In genomic region chr12:81564237-81564636, GRCh38 we compare ENCODE assay signal across 34 cellular contexts.
"Had no signal": no experiment of that assay in that cellular context is flagged by ENCODE, and none has a peak within 500 bp of the region (broad histone marks: within the 10 kb centered on the region; RNA-seq: fewer than 3 reads in every experiment).

No MANE protein-coding gene starts in this region.

- H3K4me3 ChIP-seq: ascending aorta had no signal

- H3K27me3 ChIP-seq: ascending aorta had no signal

- H3K27ac Mint-ChIP-seq: activated CD4-positive, alpha-beta memory T cell treated with anti-CD3 and anti-CD28 coated beads, Interleukin-2, amount 10 ng/mL, durations not matched to agents 7 days and 5 days; activated CD4-positive, alpha-beta T cell treated with anti-CD3 and anti-CD28 coated beads for 36 hours; activated CD4-positive, alpha-beta T cell treated with anti-CD3 and anti-CD28 coated beads, Interleukin-2, amount 10 ng/mL, durations not matched to agents 7 days and 5 days; activated CD8-positive, alpha-beta memory T cell treated with anti-CD3 and anti-CD28 coated beads, Interleukin-2, amount 10 ng/mL, durations not matched to agents 7 days and 5 days; activated CD8-positive, alpha-beta T cell treated with anti-CD3 and anti-CD28 coated beads, Interleukin-2, amount 10 ng/mL, durations not matched to agents 7 days and 5 days; activated naive CD4-positive, alpha-beta T cell treated with anti-CD3 and anti-CD28 coated beads, Interleukin-2, amount 10 ng/mL, durations not matched to agents 7 days and 5 days; activated naive CD4-positive, alpha-beta T cell treated with anti-CD3 and anti-CD28 coated beads, Interleukin-2, amount 50 U/mL, for 24 hours; activated naive CD8-positive, alpha-beta T cell; activated naive CD8-positive, alpha-beta T cell treated with anti-CD3 and anti-CD28 coated beads, Interleukin-2, amount 10 ng/mL, durations not matched to agents 7 days and 5 days; activated naive CD8-positive, alpha-beta T cell treated with anti-CD3 and anti-CD28 coated beads, Interleukin-2, amount 50 U/mL, for 24 hours; activated T-cell treated with anti-CD3 and anti-CD28 coated beads, Interleukin-2, amount 50 U/mL, for 24 hours; activated T-helper 2 cell treated with anti-CD3 and anti-CD28 coated beads, Interferon-gamma antibody, Interleukin-2, Interleukin-4, amounts not matched to agents 10 μg/mL and 5 μg/mL and 100 μg/mL, durations not matched to agents 14 hours and 24 hours and 36 hours; brain; T-helper 1 cell treated with Interleukin-12 subunit alpha and Interleukin-12 subunit beta and Interleukin-4 antibody, amounts not matched to agents 30 μg/mL and 1 μg/mL, for 36 hours; T-helper 2 cell treated with Interferon-gamma antibody and Interleukin-4, amounts not matched to agents 5 μg/mL and 100 μg/mL, for 36 hours; WTC11 had no signal

- ATAC-seq: activated CD4-positive, alpha-beta T cell treated with anti-CD3 and anti-CD28 coated beads for 36 hours; activated CD4-positive, CD25-positive, alpha-beta regulatory T cell treated with anti-CD3 and anti-CD28 coated beads, Interleukin-2, amount 50 U/mL, for 24 hours; activated CD8-positive, alpha-beta memory T cell treated with anti-CD3 and anti-CD28 coated beads, Interleukin-2, amount 10 ng/mL, durations not matched to agents 7 days and 5 days; activated CD8-positive, alpha-beta T cell treated with anti-CD3 and anti-CD28 coated beads, Interleukin-2, amount 10 ng/mL, durations not matched to agents 7 days and 5 days; activated naive CD8-positive, alpha-beta T cell treated with anti-CD3 and anti-CD28 coated beads, Interleukin-2, amount 50 U/mL, for 24 hours; WTC11 had no signal

- H3K27me3 Mint-ChIP-seq: activated CD4-positive, alpha-beta memory T cell treated with anti-CD3 and anti-CD28 coated beads, Interleukin-2, amount 10 ng/mL, durations not matched to agents 7 days and 5 days; activated CD4-positive, alpha-beta T cell treated with anti-CD3 and anti-CD28 coated beads for 36 hours; activated CD4-positive, alpha-beta T cell treated with anti-CD3 and anti-CD28 coated beads, Interleukin-2, amount 10 ng/mL, durations not matched to agents 7 days and 5 days; activated CD8-positive, alpha-beta memory T cell treated with anti-CD3 and anti-CD28 coated beads, Interleukin-2, amount 10 ng/mL, durations not matched to agents 7 days and 5 days; activated naive CD4-positive, alpha-beta T cell treated with anti-CD3 and anti-CD28 coated beads, Interleukin-2, amount 10 ng/mL, durations not matched to agents 7 days and 5 days; activated naive CD4-positive, alpha-beta T cell treated with anti-CD3 and anti-CD28 coated beads, Interleukin-2, amount 50 U/mL, for 24 hours; activated naive CD8-positive, alpha-beta T cell; activated naive CD8-positive, alpha-beta T cell treated with anti-CD3 and anti-CD28 coated beads, Interleukin-2, amount 10 ng/mL, durations not matched to agents 7 days and 5 days; activated naive CD8-positive, alpha-beta T cell treated with anti-CD3 and anti-CD28 coated beads, Interleukin-2, amount 50 U/mL, for 24 hours; activated T-cell treated with anti-CD3 and anti-CD28 coated beads, Interleukin-2, amount 50 U/mL, for 24 hours; brain had no signal

- H3K27ac ChIP-seq: ascending aorta, WERI-Rb-1 had no signal

- H3K4me1 ChIP-seq: ascending aorta had no signal

- H3K4me1 Mint-ChIP-seq: activated CD4-positive, alpha-beta memory T cell treated with anti-CD3 and anti-CD28 coated beads, Interleukin-2, amount 10 ng/mL, durations not matched to agents 7 days and 5 days; activated CD4-positive, alpha-beta T cell treated with anti-CD3 and anti-CD28 coated beads for 36 hours; activated CD4-positive, alpha-beta T cell treated with anti-CD3 and anti-CD28 coated beads, Interleukin-2, amount 10 ng/mL, durations not matched to agents 7 days and 5 days; activated CD8-positive, alpha-beta memory T cell treated with anti-CD3 and anti-CD28 coated beads, Interleukin-2, amount 10 ng/mL, durations not matched to agents 7 days and 5 days; activated naive CD4-positive, alpha-beta T cell treated with anti-CD3 and anti-CD28 coated beads, Interleukin-2, amount 10 ng/mL, durations not matched to agents 7 days and 5 days; activated naive CD4-positive, alpha-beta T cell treated with anti-CD3 and anti-CD28 coated beads, Interleukin-2, amount 50 U/mL, for 24 hours; activated naive CD8-positive, alpha-beta T cell treated with anti-CD3 and anti-CD28 coated beads, Interleukin-2, amount 10 ng/mL, durations not matched to agents 7 days and 5 days; activated naive CD8-positive, alpha-beta T cell treated with anti-CD3 and anti-CD28 coated beads, Interleukin-2, amount 50 U/mL, for 24 hours; brain; WTC11 had no signal

- H3K4me3 Mint-ChIP-seq: activated CD4-positive, alpha-beta memory T cell treated with anti-CD3 and anti-CD28 coated beads, Interleukin-2, amount 10 ng/mL, durations not matched to agents 7 days and 5 days; activated CD4-positive, alpha-beta T cell treated with anti-CD3 and anti-CD28 coated beads for 36 hours; activated CD4-positive, alpha-beta T cell treated with anti-CD3 and anti-CD28 coated beads, Interleukin-2, amount 10 ng/mL, durations not matched to agents 7 days and 5 days; activated CD8-positive, alpha-beta memory T cell treated with anti-CD3 and anti-CD28 coated beads, Interleukin-2, amount 10 ng/mL, durations not matched to agents 7 days and 5 days; activated CD8-positive, alpha-beta T cell treated with anti-CD3 and anti-CD28 coated beads, Interleukin-2, amount 10 ng/mL, durations not matched to agents 7 days and 5 days; activated naive CD4-positive, alpha-beta T cell treated with anti-CD3 and anti-CD28 coated beads, Interleukin-2, amount 10 ng/mL, durations not matched to agents 7 days and 5 days; activated naive CD4-positive, alpha-beta T cell treated with anti-CD3 and anti-CD28 coated beads, Interleukin-2, amount 50 U/mL, for 24 hours; activated naive CD8-positive, alpha-beta T cell; activated naive CD8-positive, alpha-beta T cell treated with anti-CD3 and anti-CD28 coated beads, Interleukin-2, amount 10 ng/mL, durations not matched to agents 7 days and 5 days; activated naive CD8-positive, alpha-beta T cell treated with anti-CD3 and anti-CD28 coated beads, Interleukin-2, amount 50 U/mL, for 24 hours; activated T-cell treated with anti-CD3 and anti-CD28 coated beads, Interleukin-2, amount 50 U/mL, for 24 hours; brain; T-helper 1 cell treated with Interleukin-12 subunit alpha and Interleukin-12 subunit beta and Interleukin-4 antibody, amounts not matched to agents 30 μg/mL and 1 μg/mL, for 36 hours; T-helper 2 cell treated with Interferon-gamma antibody and Interleukin-4, amounts not matched to agents 5 μg/mL and 100 μg/mL, for 36 hours; WTC11 had no signal

- H3K36me3 Mint-ChIP-seq: activated CD8-positive, alpha-beta memory T cell treated with anti-CD3 and anti-CD28 coated beads, Interleukin-2, amount 10 ng/mL, durations not matched to agents 7 days and 5 days; activated naive CD4-positive, alpha-beta T cell treated with anti-CD3 and anti-CD28 coated beads, Interleukin-2, amount 10 ng/mL, durations not matched to agents 7 days and 5 days; activated naive CD4-positive, alpha-beta T cell treated with anti-CD3 and anti-CD28 coated beads, Interleukin-2, amount 50 U/mL, for 24 hours; activated naive CD8-positive, alpha-beta T cell; activated naive CD8-positive, alpha-beta T cell treated with anti-CD3 and anti-CD28 coated beads, Interleukin-2, amount 10 ng/mL, durations not matched to agents 7 days and 5 days; brain; WTC11 had no signal

- H3K36me3 ChIP-seq: ascending aorta, WERI-Rb-1 had no signal

- H3K9me3 Mint-ChIP-seq: activated CD4-positive, alpha-beta T cell treated with anti-CD3 and anti-CD28 coated beads, Interleukin-2, amount 10 ng/mL, durations not matched to agents 7 days and 5 days; activated naive CD4-positive, alpha-beta T cell treated with anti-CD3 and anti-CD28 coated beads, Interleukin-2, amount 10 ng/mL, durations not matched to agents 7 days and 5 days; activated naive CD4-positive, alpha-beta T cell treated with anti-CD3 and anti-CD28 coated beads, Interleukin-2, amount 50 U/mL, for 24 hours; activated T-cell treated with anti-CD3 and anti-CD28 coated beads, Interleukin-2, amount 50 U/mL, for 24 hours; activated T-helper 2 cell treated with anti-CD3 and anti-CD28 coated beads, Interferon-gamma antibody, Interleukin-2, Interleukin-4, amounts not matched to agents 10 μg/mL and 5 μg/mL and 100 μg/mL, durations not matched to agents 14 hours and 24 hours and 36 hours; T-helper 1 cell treated with Interleukin-12 subunit alpha and Interleukin-12 subunit beta and Interleukin-4 antibody, amounts not matched to agents 30 μg/mL and 1 μg/mL, for 36 hours; T-helper 2 cell treated with Interferon-gamma antibody and Interleukin-4, amounts not matched to agents 5 μg/mL and 100 μg/mL, for 36 hours had no signal

- DNase-seq: activated CD4-positive, alpha-beta memory T cell treated with anti-CD3 and anti-CD28 coated beads, Interleukin-2, amount 10 ng/mL, durations not matched to agents 7 days and 5 days; activated CD4-positive, alpha-beta T cell treated with anti-CD3 and anti-CD28 coated beads for 1 hour; activated CD4-positive, alpha-beta T cell treated with anti-CD3 and anti-CD28 coated beads for 36 hours; activated CD4-positive, alpha-beta T cell treated with anti-CD3 and anti-CD28 coated beads for 48 hours; activated CD4-positive, alpha-beta T cell treated with anti-CD3 and anti-CD28 coated beads, Interleukin-2, amount 10 ng/mL, durations not matched to agents 7 days and 5 days; activated CD4-positive, alpha-beta T cell treated with anti-CD3 and anti-CD28 coated beads, Interleukin-2, amount 50 U/mL, for 48 hours; activated CD4-positive, CD25-positive, alpha-beta regulatory T cell; activated CD8-positive, alpha-beta memory T cell treated with anti-CD3 and anti-CD28 coated beads for 24 hours; activated CD8-positive, alpha-beta memory T cell treated with anti-CD3 and anti-CD28 coated beads, Interleukin-2, amount 10 ng/mL, durations not matched to agents 7 days and 5 days; activated CD8-positive, alpha-beta memory T cell treated with anti-CD3 and anti-CD28 coated beads, Interleukin-2, amount 50 U/mL, for 48 hours; activated CD8-positive, alpha-beta T cell treated with anti-CD3 and anti-CD28 coated beads, Interleukin-2, amount 10 ng/mL, durations not matched to agents 7 days and 5 days; activated effector memory CD4-positive, alpha-beta T cell treated with Interleukin-2 at 50 U/mL for 16 hours; activated gamma-delta T cell; activated naive CD4-positive, alpha-beta T cell treated with anti-CD3 and anti-CD28 coated beads, Interleukin-2, amount 10 ng/mL, durations not matched to agents 7 days and 5 days; activated naive CD4-positive, alpha-beta T cell treated with Interleukin-2 at 50 U/mL for 16 hours; activated naive CD8-positive, alpha-beta T cell treated with anti-CD3 and anti-CD28 coated beads, Interleukin-2, amount 10 ng/mL, durations not matched to agents 7 days and 5 days; activated naive CD8-positive, alpha-beta T cell treated with anti-CD3 and anti-CD28 coated beads, Interleukin-2, amount 50 U/mL, for 24 hours; activated T-cell treated with anti-CD3 and anti-CD28 coated beads, Interleukin-2, amount 50 U/mL, for 24 hours; activated T-cell treated with anti-CD3 and anti-CD28 coated beads, Interleukin-2, amount 50 U/mL, for 48 hours; amygdala; anterior cingulate cortex; central memory CD4-positive, alpha-beta T cell; T-helper 2 cell; T-helper 9 cell; WERI-Rb-1 had no signal

- H3K9me3 ChIP-seq: ascending aorta had no signal
